ENCODE assay signal across 10 cellular contexts in genomic region chr16:87380403-87380802, GRCh38. TPM values are rescaled to one million over a fixed set of nuclear protein-coding genes. Genes with fewer than 3 reads are reported as not detected.
A peak's percentile ranks its signal among the peaks of the same experiment; 100 is the strongest.
DNase-seq lines count a peak whose midpoint lies in the region; ATAC-seq and TF ChIP-seq lines count a peak whose summit lies in the region.
"Had no signal": no experiment of that assay in that cellular context is flagged by ENCODE, and none has a peak within 500 bp of the region (broad histone marks: within the 10 kb centered on the region; RNA-seq: fewer than 3 reads in every experiment).

No MANE protein-coding gene starts in this region.

- H3K4me3 Mint-ChIP-seq in T-helper 1 cell treated with Interleukin-12 subunit alpha and Interleukin-12 subunit beta and Interleukin-4 antibody, amounts not matched to agents 30 μg/mL and 1 μg/mL, for 36 hours = no peak overlapping the region
- H3K4me3 Mint-ChIP-seq in effector memory CD8-positive, alpha-beta T cell = peak overlapping the region; percentile 92 to 95

- H3K79me2 ChIP-seq in OCI-LY1 (ENCODE audit: insufficient read depth, low read length) = peaks cover 52% of the 10 kb centered on the region

- H4K20me1 ChIP-seq in OCI-LY1 (ENCODE audit: insufficient read depth, low read length) = no peaks in the 10 kb centered on the region

- H3K27ac ChIP-seq in OCI-LY1 (ENCODE audit: low read depth, low read length, poor library complexity, severe bottlenecking) (no peak overlapping the region), skeletal muscle tissue (ENCODE audit: low read depth, low read length) (peak overlapping the region; percentile 93)

- no peaks in the 10 kb centered on the region for H3K9me3 Mint-ChIP-seq in T-helper 1 cell treated with Interleukin-12 subunit alpha and Interleukin-12 subunit beta and Interleukin-4 antibody, amounts not matched to agents 30 μg/mL and 1 μg/mL, for 36 hours
- peaks cover 0 to 1% of the 10 kb centered on the region in 2 donors for H3K9me3 Mint-ChIP-seq in effector memory CD8-positive, alpha-beta T cell

- H3F3A ChIP-seq in OCI-LY1 (ENCODE audit: insufficient read depth, low read length) = no peaks in the 10 kb centered on the region

- H3K4me1 Mint-ChIP-seq in T-helper 1 cell treated with Interleukin-12 subunit alpha and Interleukin-12 subunit beta and Interleukin-4 antibody, amounts not matched to agents 30 μg/mL and 1 μg/mL, for 36 hours (ENCODE audit: low read depth) = peaks cover 31% of the 10 kb centered on the region
- peaks cover 41 to 57% of the 10 kb centered on the region in 2 donors for H3K4me1 Mint-ChIP-seq in effector memory CD8-positive, alpha-beta T cell (ENCODE audit: low read depth in 2 of 2)

- peaks cover 33% of the 10 kb centered on the region for H3K4me1 ChIP-seq in OCI-LY1 (ENCODE audit: insufficient read depth, low read length, severe bottlenecking)
- H3K4me1 ChIP-seq in skeletal muscle tissue (ENCODE audit: control insufficient read depth in 3 of 3, insufficient read depth in 3 of 3, low read length in 3 of 3) = peaks cover 46 to 70% (median 50%) of the 10 kb centered on the region in 3 donors

- H3K36me3 ChIP-seq in OCI-LY1 (ENCODE audit: insufficient read depth, low read length) = peaks cover 9% of the 10 kb centered on the region
- H3K36me3 ChIP-seq in skeletal muscle tissue (ENCODE audit: control insufficient read depth in 3 of 3, insufficient read depth in 3 of 3, low read length in 3 of 3) = peaks cover 0 to 2% (median 0%) of the 10 kb centered on the region in 3 donors

- DNase-seq in T-helper 1 cell (no peak), ecto neural progenitor cell (ENCODE audit: low spot score) (no peak)
- DNase-seq in effector memory CD8-positive, alpha-beta T cell = no peak
- DNase-seq: NCI-H187 treated with DMSO at 0.1 percent for 48 hours had no signal

- peak overlapping the region; percentile 72; the same call in 1 of the 2 replicates for H3K4me2 ChIP-seq in OCI-LY1 (ENCODE audit: low read length)

- H3K27me3 ChIP-seq in OCI-LY1 (ENCODE audit: insufficient read depth, low read length) = no peaks in the 10 kb centered on the region
- H3K27me3 ChIP-seq in skeletal muscle tissue (ENCODE audit: control insufficient read depth in 3 of 3, insufficient read depth in 3 of 3, low read length in 3 of 3) = no peaks in the 10 kb centered on the region

- no peaks in the 10 kb centered on the region for H3K27me3 Mint-ChIP-seq in T-helper 1 cell treated with Interleukin-12 subunit alpha and Interleukin-12 subunit beta and Interleukin-4 antibody, amounts not matched to agents 30 μg/mL and 1 μg/mL, for 36 hours (ENCODE audit: low read depth)
- no peaks in the 10 kb centered on the region for H3K27me3 Mint-ChIP-seq in effector memory CD8-positive, alpha-beta T cell

- H3K27ac Mint-ChIP-seq in T-helper 1 cell treated with Interleukin-12 subunit alpha and Interleukin-12 subunit beta and Interleukin-4 antibody, amounts not matched to agents 30 μg/mL and 1 μg/mL, for 36 hours = peak overlapping the region; percentile 88
- H3K27ac Mint-ChIP-seq in effector memory CD8-positive, alpha-beta T cell = peak overlapping the region; percentile 38 to 99

- H3K9ac ChIP-seq in OCI-LY1 (ENCODE audit: low read length) (no peak overlapping the region), skeletal muscle tissue (ENCODE audit: low read depth in 1 of 3, low read length in 3 of 3) (peak overlapping the region in 2 of 3 donors; percentile 88 to 89)

- no peak overlapping the region for H2AFZ ChIP-seq in OCI-LY1 (ENCODE audit: low read length)

- peak overlapping the region; percentile 88 for H3K4me3 ChIP-seq in OCI-LY1 (ENCODE audit: low read depth, low read length, poor library complexity, severe bottlenecking)
- peak overlapping the region; percentile 25 to 87 (median 62) for H3K4me3 ChIP-seq in skeletal muscle tissue (ENCODE audit: low read length in 3 of 3)
- H3K4me3 ChIP-seq: lung had no signal

- ATAC-seq in effector memory CD8-positive, alpha-beta T cell (replicated peaks) = no peak
- no peak for ATAC-seq in HG02623 (IDR thresholded peaks at IDR 0.05; ENCODE audit: unreplicated experiment)
- no peak for ATAC-seq in GM21423 (IDR thresholded peaks at IDR 0.05; ENCODE audit: unreplicated experiment)

- no peaks in the 10 kb centered on the region for H3K9me3 ChIP-seq in OCI-LY1 (ENCODE audit: low read length)
- no peaks in the 10 kb centered on the region for H3K9me3 ChIP-seq in skeletal muscle tissue (ENCODE audit: control insufficient read depth in 3 of 3, low read length in 3 of 3)

- no peak for TF ChIP-seq CTCF in OCI-LY1 (IDR thresholded peaks at IDR 0.05; ENCODE audit: low read length)

- H3K36me3 Mint-ChIP-seq in T-helper 1 cell treated with Interleukin-12 subunit alpha and Interleukin-12 subunit beta and Interleukin-4 antibody, amounts not matched to agents 30 μg/mL and 1 μg/mL, for 36 hours (ENCODE audit: low read depth) = peaks cover 10% of the 10 kb centered on the region
- peaks cover 32% of the 10 kb centered on the region for H3K36me3 Mint-ChIP-seq in effector memory CD8-positive, alpha-beta T cell (ENCODE audit: insufficient read depth)

- H3K9me2 ChIP-seq in OCI-LY1 (ENCODE audit: low read depth, low read length) = no peaks in the 10 kb centered on the region

RNA-seq across cellular contexts. Expression of gene FBXO31, which starts 3.2 kb away (rescaled TPM):
- total RNA-seq in skeletal muscle tissue = 26.6 TPM

RNA-seq across cellular contexts. Expression of gene MAP1LC3B, which starts 11.7 kb away (rescaled TPM):
- total RNA-seq in skeletal muscle tissue = 20.9 TPM
